ENCODE assay signal across 10 cellular contexts in the genomic region with DNA sequence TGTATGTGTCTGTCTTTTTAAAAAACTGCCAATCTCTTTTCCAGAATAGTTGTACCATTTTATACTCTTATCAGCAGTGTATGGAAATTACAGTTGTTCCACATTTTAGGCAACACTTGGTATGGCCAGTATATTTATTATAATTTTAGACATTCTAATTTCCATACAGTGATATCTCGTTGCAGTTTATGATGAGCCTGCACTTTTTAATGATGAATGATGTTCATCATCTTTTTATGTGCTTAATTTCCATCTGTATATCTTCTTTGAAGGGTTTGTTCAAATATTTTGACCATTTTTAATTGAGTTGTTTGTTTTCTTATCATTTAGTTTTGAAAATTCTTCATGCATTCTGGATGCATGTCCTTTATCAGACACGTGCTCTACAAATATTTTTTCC.
"Had no signal": no experiment of that assay in that cellular context is flagged by ENCODE, and none has a peak within 500 bp of the region (broad histone marks: within the 10 kb centered on the region; RNA-seq: fewer than 3 reads in every experiment).

No MANE protein-coding gene starts in this region.

- FAIRE-seq: H1, H54, HTR-8/SVneo had no signal

- H3K4me2 ChIP-seq: GM23338, KMS-11 had no signal

- H3K4me3 ChIP-seq: GM23338 had no signal

- H3K9ac ChIP-seq: KMS-11 had no signal

- DNase-seq: H9, HCEC 1CT, Karpas-422, KBM-7 had no signal

- ATAC-seq: GM23338 had no signal

- H2AFZ ChIP-seq: GM23338 had no signal

- H3K27ac ChIP-seq: HL-60, KMS-11 had no signal
